8 cellular contexts compared by ENCODE assay signal in genomic region chr7:101099969-101100781, GRCh38. TPM values are rescaled to one million over a fixed set of nuclear protein-coding genes. Genes with fewer than 3 reads are reported as not detected.
DNase-seq lines count a peak whose midpoint lies in the region; ATAC-seq and TF ChIP-seq lines count a peak whose summit lies in the region.

No MANE protein-coding gene starts in this region.

- H3K9ac ChIP-seq in BLaER1 (no peak overlapping the region), iPS-18a (ENCODE audit: low read length) (peak overlapping the region; percentile 49), skeletal muscle tissue (ENCODE audit: low read depth in 1 of 3, low read length in 3 of 3) (peak overlapping the region in 1 of 3 donors; percentile 45)

- H3K4me2 ChIP-seq in BLaER1, result peak overlapping the region; percentile 40

- no peaks in the 10 kb centered on the region for H3K36me3 Mint-ChIP-seq in brain

- peaks cover 23% of the 10 kb centered on the region for H3K4me1 Mint-ChIP-seq in brain

- no peak for ATAC-seq in GM19452 (IDR thresholded peaks at IDR 0.05; ENCODE audit: unreplicated experiment)

- no peaks in the 10 kb centered on the region for H3K36me3 ChIP-seq in BLaER1
- no peaks in the 10 kb centered on the region for H3K36me3 ChIP-seq in iPS-18a (ENCODE audit: control insufficient read depth, low read depth, low read length)
- no peaks in the 10 kb centered on the region for H3K36me3 ChIP-seq in skeletal muscle tissue (ENCODE audit: control insufficient read depth in 3 of 3, insufficient read depth in 3 of 3, low read length in 3 of 3)

- peak overlapping the region in 4 of 5 experiments; percentile 78 to 94 (median 84) for H3K27ac Mint-ChIP-seq in brain

- no peak for TF ChIP-seq CTCF in brain (conservative IDR thresholded peaks at IDR 0.05)

- H3K27me3 ChIP-seq in BLaER1 (0 out of 2 replicates have a peak, but pooled peaks cover 4% of the 10 kb centered on the region), iPS-18a (ENCODE audit: control insufficient read depth, insufficient read depth, low read length) (no peaks in the 10 kb centered on the region), skeletal muscle tissue (ENCODE audit: control insufficient read depth in 3 of 3, insufficient read depth in 3 of 3, low read length in 3 of 3) (no peaks in the 10 kb centered on the region)

- H3K4me3 ChIP-seq in BLaER1, result no peak overlapping the region
- H3K4me3 ChIP-seq in iPS-18a (ENCODE audit: low read length), result peak overlapping the region; percentile 27
- peak overlapping the region; percentile 43 to 66 (median 54) for H3K4me3 ChIP-seq in skeletal muscle tissue (ENCODE audit: low read length in 3 of 3)

- peak in 75 of 76 experiments; percentile 5 to 96 (median 87) for DNase-seq in HUDEP-2 (lab: John Stamatoyannopoulos, UW; ENCODE audit: unreplicated experiment in 76 of 76)
- peak; percentile 85 for DNase-seq in SKM-1 treated with dmso at 0.1 percent for 144 hours (lab: John Stamatoyannopoulos, UW; ENCODE audit: unreplicated experiment)
- no peak for DNase-seq in NCI-H345 (lab: John Stamatoyannopoulos, UW)

- H3K27ac ChIP-seq in BLaER1 (no peak overlapping the region), iPS-18a (ENCODE audit: low read length) (peak overlapping the region; percentile 53), skeletal muscle tissue (ENCODE audit: low read depth, low read length) (peak overlapping the region; percentile 57)

- peaks cover 13% of the 10 kb centered on the region for H3K27me3 Mint-ChIP-seq in brain

- H3K4me3 Mint-ChIP-seq in brain, result peak overlapping the region in 3 of 5 experiments; percentile 24 to 71 (median 50)

- H4K20me1 ChIP-seq in BLaER1, result peaks cover 23% of the 10 kb centered on the region

- H3K4me1 ChIP-seq in BLaER1 (peaks cover 21% of the 10 kb centered on the region), iPS-18a (ENCODE audit: control insufficient read depth, low read depth, low read length) (peaks cover 17% of the 10 kb centered on the region), skeletal muscle tissue (ENCODE audit: control insufficient read depth in 3 of 3, insufficient read depth in 3 of 3, low read length in 3 of 3) (peaks cover 15 to 21% (median 21%) of the 10 kb centered on the region in 3 donors)

- no peaks in the 10 kb centered on the region for H3K9me3 Mint-ChIP-seq in brain

- H3K9me3 ChIP-seq in BLaER1 (no peaks in the 10 kb centered on the region), iPS-18a (ENCODE audit: control insufficient read depth, low read depth, low read length) (no peaks in the 10 kb centered on the region), skeletal muscle tissue (ENCODE audit: control insufficient read depth in 3 of 3, low read length in 3 of 3) (no peaks in the 10 kb centered on the region)

RNA-seq across cellular contexts. Expression of gene TRIM56, which starts 14.9 kb away (rescaled TPM):
- polyA plus RNA-seq in brain (ENCODE audit: insufficient read depth, low read depth, low replicate concordance), result 4.9 TPM
- total RNA-seq in skeletal muscle tissue, result 6.3 TPM

RNA-seq across cellular contexts. Expression of gene SERPINE1, which starts 26.7 kb away (rescaled TPM):
- polyA plus RNA-seq in brain (ENCODE audit: insufficient read depth, low read depth, low replicate concordance), result 4.3 TPM
- 2.1 TPM for total RNA-seq in skeletal muscle tissue

RNA-seq across cellular contexts. Expression of gene AP1S1, which starts 54.1 kb away (rescaled TPM):
- polyA plus RNA-seq in brain (ENCODE audit: insufficient read depth, low read depth, low replicate concordance), result 127 TPM
- total RNA-seq in skeletal muscle tissue, result 27.7 TPM
